ENCODE assay signal across 8 cellular contexts in genomic region chr17:44007346-44008204, GRCh38. TPM values are rescaled to one million over a fixed set of nuclear protein-coding genes. Genes with fewer than 3 reads are reported as not detected.
DNase-seq lines count a peak whose midpoint lies in the region; ATAC-seq and TF ChIP-seq lines count a peak whose summit lies in the region.

No MANE protein-coding gene starts in this region.

- in situ Hi-C loops in gastrocnemius medialis (cut with MboI; ENCODE audit: low sequenced_read_pairs in 4 of 4): no loop called here

- ATAC-seq in T-helper 17 cell: no peak
- peak; percentile 9 for ATAC-seq in Right ventricle myocardium superior (ENCODE audit: poor library complexity)
- no peak for ATAC-seq in gastrocnemius medialis
- ATAC-seq in GM21737 (IDR thresholded peaks at IDR 0.05; ENCODE audit: unreplicated experiment): no peak

- peak overlapping the region; percentile 52 to 71 (median 67) for H3K4me3 ChIP-seq in gastrocnemius medialis

- H3K4me1 Mint-ChIP-seq in activated CD4-positive, alpha-beta T cell treated with anti-CD3 and anti-CD28 coated beads, Interleukin-2, amount 10 ng/mL, durations not matched to agents 24 days and 14 days: peaks cover 25% of the 10 kb centered on the region
- H3K4me1 Mint-ChIP-seq in T-helper 17 cell: peaks cover 24% of the 10 kb centered on the region

- H3K4me1 ChIP-seq in gastrocnemius medialis: peaks cover 15 to 28% of the 10 kb centered on the region in 2 donors

- H3K4me3 Mint-ChIP-seq in activated CD4-positive, alpha-beta T cell treated with anti-CD3 and anti-CD28 coated beads, Interleukin-2, amount 10 ng/mL, durations not matched to agents 24 days and 14 days: peak overlapping the region; percentile 83
- peak overlapping the region; percentile 94 for H3K4me3 Mint-ChIP-seq in T-helper 17 cell

- peak overlapping the region in 1 of 4 donors; percentile 16 for H3K27ac ChIP-seq in gastrocnemius medialis

- intact Hi-C loops in activated CD4-positive, alpha-beta T cell treated with anti-CD3 and anti-CD28 coated beads, Interleukin-2, amount 10 ng/mL, durations not matched to agents 24 days and 14 days (cut with micrococcal nuclease): loop anchor here (1.0 to 10.0 kb wide), 3 partner anchors 8 to 523 kb away; partner anchors contain the start of gene DHX8
- intact Hi-C loops in Right ventricle myocardium superior (cut with DNase I): no loop called here
- intact Hi-C loops in gastrocnemius medialis (cut with DNase I; ENCODE audit: low total_unique reads): loop anchor here (2.0 to 5.0 kb wide), 2 partner anchors 33 to 105 kb away; no protein-coding TSS in a partner anchor

- peaks cover 0 to 4% of the 10 kb centered on the region in 2 donors for H3K36me3 ChIP-seq in gastrocnemius medialis

- peak in 2 of 5 experiments; percentile 7 to 10 for TF ChIP-seq CTCF in gastrocnemius medialis (IDR thresholded peaks at IDR 0.05 in 4 of 5, conservative IDR thresholded peaks at IDR 0.05 in 1 of 5)

- H3K27me3 Mint-ChIP-seq in activated CD4-positive, alpha-beta T cell treated with anti-CD3 and anti-CD28 coated beads, Interleukin-2, amount 10 ng/mL, durations not matched to agents 24 days and 14 days: peaks cover 16% of the 10 kb centered on the region
- H3K27me3 Mint-ChIP-seq in T-helper 17 cell: no peaks in the 10 kb centered on the region

- H3K36me3 Mint-ChIP-seq in activated CD4-positive, alpha-beta T cell treated with anti-CD3 and anti-CD28 coated beads, Interleukin-2, amount 10 ng/mL, durations not matched to agents 24 days and 14 days (ENCODE audit: low read depth): peaks cover 11% of the 10 kb centered on the region
- peaks cover 5% of the 10 kb centered on the region for H3K36me3 Mint-ChIP-seq in T-helper 17 cell (ENCODE audit: low read depth)

- H3K9me3 Mint-ChIP-seq in activated CD4-positive, alpha-beta T cell treated with anti-CD3 and anti-CD28 coated beads, Interleukin-2, amount 10 ng/mL, durations not matched to agents 24 days and 14 days: no peaks in the 10 kb centered on the region

- peak; percentile 68 for DNase-seq in activated CD4-positive, alpha-beta T cell treated with anti-CD3 and anti-CD28 coated beads, Interleukin-2, amount 10 ng/mL, durations not matched to agents 24 days and 14 days
- no peak for DNase-seq in activated CD4-positive, alpha-beta T cell treated with anti-CD3 and anti-CD28 coated beads for 48 hours
- DNase-seq in T-helper 17 cell: no peak
- DNase-seq in Right ventricle myocardium superior: peak; percentile 59
- DNase-seq in gastrocnemius medialis: no peak
- DNase-seq in cerebellar nuclear complex (lab: John Stamatoyannopoulos, UW): no peak
- DNase-seq in DMS153 (lab: John Stamatoyannopoulos, UW): no peak

- H3K27me3 ChIP-seq in gastrocnemius medialis: peaks cover 35 to 40% (median 40%) of the 10 kb centered on the region in 3 donors

- peak overlapping the region; percentile 72 for H3K27ac Mint-ChIP-seq in activated CD4-positive, alpha-beta T cell treated with anti-CD3 and anti-CD28 coated beads, Interleukin-2, amount 10 ng/mL, durations not matched to agents 24 days and 14 days
- H3K27ac Mint-ChIP-seq in T-helper 17 cell: peak overlapping the region; percentile 92

- H3K9me3 ChIP-seq in T-helper 17 cell (ENCODE audit: control insufficient read depth, low read length, poor library complexity, severe bottlenecking): no peaks in the 10 kb centered on the region
- no peaks in the 10 kb centered on the region for H3K9me3 ChIP-seq in gastrocnemius medialis

- no peak for TF ChIP-seq POLR2A in gastrocnemius medialis (IDR thresholded peaks at IDR 0.05)

RNA-seq across cellular contexts. Expression of gene NAGS, which starts 3.2 kb away (rescaled TPM):
- 0.59 and 0.91 TPM in 2 replicates for total RNA-seq in activated CD4-positive, alpha-beta T cell treated with anti-CD3 and anti-CD28 coated beads, Interleukin-2, amount 10 ng/mL, durations not matched to agents 24 days and 14 days
- total RNA-seq in T-helper 17 cell (under 1 TPM; 0.21 to 0.42 TPM), Right ventricle myocardium superior (0.54 TPM), gastrocnemius medialis (1 to 10 TPM in 1 of 4 donors, under 1 TPM in 3; 0.13 to 1.2 (median 0.34) TPM)

RNA-seq across cellular contexts. Expression of gene TMEM101, which starts 7.2 kb away (rescaled TPM):
- 27.5 and 32.8 TPM in 2 replicates for total RNA-seq in activated CD4-positive, alpha-beta T cell treated with anti-CD3 and anti-CD28 coated beads, Interleukin-2, amount 10 ng/mL, durations not matched to agents 24 days and 14 days
- total RNA-seq in T-helper 17 cell (10 to 100 TPM; 10.5 to 11.8 TPM), Right ventricle myocardium superior (21.3 TPM), gastrocnemius medialis (10 to 100 TPM; 28.8 to 38.3 (median 36.4) TPM)

RNA-seq across cellular contexts. Expression of gene PYY, which starts 53.8 kb away (rescaled TPM):
- total RNA-seq in activated CD4-positive, alpha-beta T cell treated with anti-CD3 and anti-CD28 coated beads, Interleukin-2, amount 10 ng/mL, durations not matched to agents 24 days and 14 days: 0.26 TPM in 1 of 2 replicates, not detected in the other
- total RNA-seq in T-helper 17 cell: not detected
- total RNA-seq in Right ventricle myocardium superior: not detected
- not detected for total RNA-seq in gastrocnemius medialis

RNA-seq across cellular contexts. Expression of gene LSM12, which starts 58.9 kb away (rescaled TPM):
- 101 and 107 TPM in 2 replicates for total RNA-seq in activated CD4-positive, alpha-beta T cell treated with anti-CD3 and anti-CD28 coated beads, Interleukin-2, amount 10 ng/mL, durations not matched to agents 24 days and 14 days
- total RNA-seq in T-helper 17 cell (10 to 100 TPM; 35.3 to 46.5 TPM), Right ventricle myocardium superior (46.1 TPM), gastrocnemius medialis (10 to 100 TPM; 41.6 to 79.0 (median 56.5) TPM)

Comparison
In these comparisons a context has a peak if more than half of its experiments do, and no peak if none do; other contexts are left out.
1. DNase-seq: peak in activated CD4-positive, alpha-beta T cell treated with anti-CD3 and anti-CD28 coated beads, Interleukin-2, amount 10 ng/mL, durations not matched to agents 24 days and 14 days (single experiment) and Right ventricle myocardium superior (single experiment); none in activated CD4-positive, alpha-beta T cell treated with anti-CD3 and anti-CD28 coated beads for 48 hours (single experiment), T-helper 17 cell (0 of 3), gastrocnemius medialis (0 of 2), cerebellar nuclear complex (0 of 2) and DMS153 (single experiment).